In the genomic region with DNA sequence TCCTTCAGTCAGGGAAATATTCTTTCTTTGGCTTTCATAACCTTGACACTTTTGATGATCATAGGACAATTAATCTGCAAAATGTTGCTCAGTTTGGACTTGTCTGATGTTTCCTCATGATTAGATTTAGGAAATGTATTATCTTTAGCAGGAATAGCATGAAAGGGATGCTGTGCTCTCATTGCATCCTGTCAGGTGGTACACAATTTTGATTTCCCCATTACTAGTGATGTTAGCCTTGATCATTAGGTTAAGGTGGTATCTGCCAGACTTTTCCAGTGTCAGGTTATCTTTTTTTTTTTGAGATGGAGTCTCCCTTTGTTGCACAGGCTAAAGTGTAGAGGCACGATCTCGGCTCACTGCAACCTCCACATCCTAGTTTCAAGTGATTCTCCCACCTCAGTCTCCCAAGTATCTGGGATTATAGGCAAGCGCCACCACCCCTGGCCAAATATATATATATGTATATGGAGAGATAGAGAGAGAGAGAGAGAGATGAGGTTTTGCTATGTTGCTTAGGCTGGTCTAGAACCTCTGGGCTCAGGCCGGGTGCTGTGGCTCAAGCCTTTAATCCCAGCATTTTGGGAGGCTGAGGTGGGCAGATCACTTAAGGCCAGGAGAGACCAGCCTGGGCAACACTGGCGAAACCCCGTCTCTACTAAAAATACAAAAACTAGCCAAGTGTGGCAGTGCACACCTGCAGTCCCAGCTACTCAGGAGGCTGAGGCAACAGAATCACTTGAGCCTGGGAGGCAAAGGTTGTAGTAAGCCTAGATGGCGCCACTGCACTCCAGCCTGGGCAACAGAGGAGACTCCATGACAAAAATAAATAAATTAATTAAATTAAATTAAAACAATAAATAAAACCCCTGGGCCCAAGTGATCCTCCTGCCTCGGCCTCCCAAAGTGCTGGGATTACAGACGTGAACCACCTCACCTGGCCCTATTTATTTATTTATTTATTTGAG, we compare ENCODE assay signal across 8 cellular contexts. TPM values are rescaled to one million over a fixed set of nuclear protein-coding genes. Genes with fewer than 3 reads are reported as not detected.
DNase-seq lines count a peak whose midpoint lies in the region; ATAC-seq and TF ChIP-seq lines count a peak whose summit lies in the region.

No MANE protein-coding gene starts in this region.

- H3K36me3 Mint-ChIP-seq in activated CD4-positive, alpha-beta T cell treated with anti-CD3 and anti-CD28 coated beads, Interleukin-2, amount 10 ng/mL, durations not matched to agents 7 days and 5 days (ENCODE audit: low read depth), result no peaks in the 10 kb centered on the region
- no peaks in the 10 kb centered on the region for H3K36me3 Mint-ChIP-seq in glutamatergic neuron (ENCODE audit: unreplicated experiment)

- no peak for TF ChIP-seq EP300 in ovary (IDR thresholded peaks at IDR 0.05)

- no peaks in the 10 kb centered on the region for H3K36me3 ChIP-seq in ovary

- ATAC-seq in HG02798 (IDR thresholded peaks at IDR 0.05; ENCODE audit: poor library complexity, unreplicated experiment), result no peak
- no peak for ATAC-seq in HG02840 (IDR thresholded peaks at IDR 0.05; ENCODE audit: low FRiP score, unreplicated experiment)

- no peaks in the 10 kb centered on the region for H3K9me3 Mint-ChIP-seq in activated CD4-positive, alpha-beta T cell treated with anti-CD3 and anti-CD28 coated beads, Interleukin-2, amount 10 ng/mL, durations not matched to agents 7 days and 5 days
- no peaks in the 10 kb centered on the region for H3K9me3 Mint-ChIP-seq in glutamatergic neuron (ENCODE audit: unreplicated experiment)

- POLR2A ChIA-PET in activated CD4-positive, alpha-beta T cell treated with anti-CD3 and anti-CD28 coated beads, Interleukin-2, amount 10 ng/mL, durations not matched to agents 7 days and 5 days (lab: Charles Lee), result no interaction called here

- peak; percentile 46; the same call in 1 of the 2 replicates for TF ChIP-seq CTCF in GM12875 (IDR thresholded peaks at IDR 0.05; ENCODE audit: borderline replicate concordance, insufficient read depth, low read depth, low read length)
- TF ChIP-seq CTCF in glutamatergic neuron (IDR thresholded peaks at IDR 0.05; ENCODE audit: partially characterized antibody, unreplicated experiment), result no peak
- no peak for TF ChIP-seq CTCF in ovary (IDR thresholded peaks at IDR 0.05)

- TF ChIP-seq POLR2A in ovary (IDR thresholded peaks at IDR 0.05), result no peak

- intact Hi-C loops in ovary (cut with DNase I), result no loop called here

- no peak overlapping the region for H3K4me3 ChIP-seq in GM12875 (ENCODE audit: low read depth, low read length)
- no peak overlapping the region for H3K4me3 ChIP-seq in ovary

- peaks cover 14% of the 10 kb centered on the region for H3K27me3 Mint-ChIP-seq in activated CD4-positive, alpha-beta T cell treated with anti-CD3 and anti-CD28 coated beads, Interleukin-2, amount 10 ng/mL, durations not matched to agents 7 days and 5 days
- H3K27me3 Mint-ChIP-seq in glutamatergic neuron (ENCODE audit: unreplicated experiment), result peaks cover 2% of the 10 kb centered on the region

- no peak overlapping the region for H3K4me3 Mint-ChIP-seq in activated CD4-positive, alpha-beta T cell treated with anti-CD3 and anti-CD28 coated beads, Interleukin-2, amount 10 ng/mL, durations not matched to agents 7 days and 5 days
- no peak overlapping the region for H3K4me3 Mint-ChIP-seq in glutamatergic neuron (ENCODE audit: unreplicated experiment)

- DNase-seq in A172 (ENCODE audit: low spot score) (peak; percentile 32), glutamatergic neuron (peak; percentile 31), ovary (no peak), hypothalamus (lab: John Stamatoyannopoulos, UW) (no peak)
- peak; percentile 59 for DNase-seq in activated CD4-positive, alpha-beta T cell treated with anti-CD3 and anti-CD28 coated beads, Interleukin-2, amount 10 ng/mL, durations not matched to agents 7 days and 5 days

- WGBS in ovary, 3 donors, result 91 to 95% (median 93%) methylated on average over 9 of the region's 9 CpGs

- H3K4me1 Mint-ChIP-seq in activated CD4-positive, alpha-beta T cell treated with anti-CD3 and anti-CD28 coated beads, Interleukin-2, amount 10 ng/mL, durations not matched to agents 7 days and 5 days, result peaks cover 13% of the 10 kb centered on the region
- H3K4me1 Mint-ChIP-seq in glutamatergic neuron (ENCODE audit: low read depth, unreplicated experiment), result no peaks in the 10 kb centered on the region

- H3K27me3 ChIP-seq in ovary, result no peaks in the 10 kb centered on the region

- CTCF ChIA-PET in activated CD4-positive, alpha-beta T cell treated with anti-CD3 and anti-CD28 coated beads, Interleukin-2, amount 10 ng/mL, durations not matched to agents 7 days and 5 days (lab: Charles Lee), result interaction anchor here (0.6 to 1.4 kb wide), 4 partner anchors 12 to 301 kb away, joined by 3 to 5 read pairs (median 3); no protein-coding TSS in a partner anchor

- no peak overlapping the region for H3K27ac Mint-ChIP-seq in activated CD4-positive, alpha-beta T cell treated with anti-CD3 and anti-CD28 coated beads, Interleukin-2, amount 10 ng/mL, durations not matched to agents 7 days and 5 days
- H3K27ac Mint-ChIP-seq in glutamatergic neuron (ENCODE audit: unreplicated experiment), result no peak overlapping the region

- no peaks in the 10 kb centered on the region for H3K4me1 ChIP-seq in ovary (ENCODE audit: insufficient read depth)

- H3K27ac ChIP-seq in ovary, result no peak overlapping the region

- no peaks in the 10 kb centered on the region for H3K9me3 ChIP-seq in ovary

RNA-seq across cellular contexts. Expression of a gene that starts 15.8 kb away (rescaled TPM):
- 569 and 659 TPM in 2 replicates for total RNA-seq in A172 (2014; rRNA removed; shearing (Covaris generic))
- total RNA-seq in activated CD4-positive, alpha-beta T cell treated with anti-CD3 and anti-CD28 coated beads, Interleukin-2, amount 10 ng/mL, durations not matched to agents 7 days and 5 days, result 1 to 10 TPM; 1.5 to 1.6 TPM
- total RNA-seq in glutamatergic neuron (ENCODE audit: unreplicated experiment) (0.32 TPM), ovary (100 to 1,000 TPM; 122 to 407 (median 281) TPM)
- 100 to 1,000 TPM; 226 to 253 TPM for polyA plus RNA-seq in ovary

RNA-seq across cellular contexts. Expression of a gene that starts 19.8 kb away (rescaled TPM):
- total RNA-seq in A172 (2014; rRNA removed; shearing (Covaris generic)), result 23.4 and 24.1 TPM in 2 replicates
- 1 to 10 TPM; 4.9 to 8.9 TPM for total RNA-seq in activated CD4-positive, alpha-beta T cell treated with anti-CD3 and anti-CD28 coated beads, Interleukin-2, amount 10 ng/mL, durations not matched to agents 7 days and 5 days
- total RNA-seq in glutamatergic neuron (ENCODE audit: unreplicated experiment), result 253 TPM
- total RNA-seq in ovary, result 10 to 100 TPM; 47.6 to 94.1 (median 74.1) TPM
- polyA plus RNA-seq in ovary, result 100 to 1,000 TPM in 1 of 2 donors, 10 to 100 TPM in 1; 36.3 to 118 TPM

RNA-seq across cellular contexts. Expression of a gene that starts 50.6 kb away (rescaled TPM):
- 78.5 and 92.9 TPM in 2 replicates for total RNA-seq in A172 (2014; rRNA removed; shearing (Covaris generic))
- total RNA-seq in activated CD4-positive, alpha-beta T cell treated with anti-CD3 and anti-CD28 coated beads, Interleukin-2, amount 10 ng/mL, durations not matched to agents 7 days and 5 days, result 100 to 1,000 TPM; 114 to 121 TPM
- 68.0 TPM for total RNA-seq in glutamatergic neuron (ENCODE audit: unreplicated experiment)
- 100 to 1,000 TPM; 118 to 301 (median 207) TPM for total RNA-seq in ovary
- polyA plus RNA-seq in ovary, result 100 to 1,000 TPM in 1 of 2 donors, 10 to 100 TPM in 1; 58.3 to 129 TPM

Comparison
In these comparisons a context has a peak if more than half of its experiments do, and no peak if none do; other contexts are left out.
1. DNase-seq: peak in A172 (single experiment), activated CD4-positive, alpha-beta T cell treated with anti-CD3 and anti-CD28 coated beads, Interleukin-2, amount 10 ng/mL, durations not matched to agents 7 days and 5 days (single experiment) and glutamatergic neuron (single experiment); none in ovary (0 of 5) and hypothalamus (0 of 51).
2. RNA of a gene that starts 15.8 kb away (total RNA-seq): 569 to 659 TPM in A172 and 122 to 407 TPM in ovary; 1.5 to 1.6 TPM in activated CD4-positive, alpha-beta T cell treated with anti-CD3 and anti-CD28 coated beads, Interleukin-2, amount 10 ng/mL, durations not matched to agents 7 days and 5 days and 0.32 TPM in glutamatergic neuron (single experiment); every median in the first group is over 10 times any median in the second.